Comparison of ENCODE assay signal across 1 cellular context in the genomic region with DNA sequence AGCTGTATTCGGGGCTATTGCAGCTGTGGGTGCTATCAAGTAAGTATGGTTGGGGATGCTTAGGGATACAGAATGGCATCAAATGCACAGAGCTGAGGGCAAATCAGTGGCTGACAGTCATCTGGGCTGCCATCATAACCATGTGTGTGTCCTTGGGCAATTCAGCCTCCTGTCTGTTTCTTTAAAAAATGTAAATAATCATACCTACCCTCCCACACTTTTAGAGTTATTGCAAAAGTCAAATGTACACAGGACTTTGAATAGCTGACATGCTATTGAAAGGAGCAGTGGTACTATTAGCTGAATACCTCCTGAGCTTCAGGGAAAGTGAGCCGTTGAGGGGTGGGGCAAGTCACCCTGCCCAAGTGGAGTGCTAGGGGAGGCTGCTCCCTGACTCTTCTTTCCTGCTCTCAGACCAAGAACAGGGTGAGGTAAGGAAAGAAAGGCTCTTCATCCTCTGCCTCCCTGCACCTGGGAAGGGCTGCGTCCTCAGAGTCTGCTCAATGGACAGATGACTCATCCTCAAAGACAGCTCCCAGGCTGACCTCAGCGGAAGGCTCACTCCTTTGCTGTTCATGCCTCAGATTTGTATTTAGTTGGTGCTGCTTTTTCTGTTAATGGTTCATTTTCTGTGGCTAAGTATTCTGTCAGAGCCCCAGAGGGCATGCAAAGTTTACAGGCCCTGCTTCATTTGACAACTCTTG.
A peak's percentile ranks its signal among the peaks of the same experiment; 100 is the strongest.
TF ChIP-seq lines count a peak whose summit lies in the region.

No MANE protein-coding gene starts in this region.

TF ChIP-seq in HepG2, 621 proteins besides CTCF, POLR2A, EP300 and RAD21 (continued from another document and continues in another):
- TF ChIP-seq, protein P1, sequence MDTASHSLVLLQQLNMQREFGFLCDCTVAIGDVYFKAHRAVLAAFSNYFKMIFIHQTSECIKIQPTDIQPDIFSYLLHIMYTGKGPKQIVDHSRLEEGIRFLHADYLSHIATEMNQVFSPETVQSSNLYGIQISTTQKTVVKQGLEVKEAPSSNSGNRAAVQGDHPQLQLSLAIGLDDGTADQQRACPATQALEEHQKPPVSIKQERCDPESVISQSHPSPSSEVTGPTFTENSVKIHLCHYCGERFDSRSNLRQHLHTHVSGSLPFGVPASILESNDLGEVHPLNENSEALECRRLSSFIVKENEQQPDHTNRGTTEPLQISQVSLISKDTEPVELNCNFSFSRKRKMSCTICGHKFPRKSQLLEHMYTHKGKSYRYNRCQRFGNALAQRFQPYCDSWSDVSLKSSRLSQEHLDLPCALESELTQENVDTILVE (CRISPR knock-in tag; IDR thresholded peaks at IDR 0.05), result peak; percentile 67; the same call in 1 of the 2 replicates
- TF ChIP-seq MBD4 (IDR thresholded peaks at IDR 0.05; ENCODE audit: borderline replicate concordance, low read length), result no peak
- no peak for TF ChIP-seq NFRKB (IDR thresholded peaks at IDR 0.05)
- TF ChIP-seq, protein P2, sequence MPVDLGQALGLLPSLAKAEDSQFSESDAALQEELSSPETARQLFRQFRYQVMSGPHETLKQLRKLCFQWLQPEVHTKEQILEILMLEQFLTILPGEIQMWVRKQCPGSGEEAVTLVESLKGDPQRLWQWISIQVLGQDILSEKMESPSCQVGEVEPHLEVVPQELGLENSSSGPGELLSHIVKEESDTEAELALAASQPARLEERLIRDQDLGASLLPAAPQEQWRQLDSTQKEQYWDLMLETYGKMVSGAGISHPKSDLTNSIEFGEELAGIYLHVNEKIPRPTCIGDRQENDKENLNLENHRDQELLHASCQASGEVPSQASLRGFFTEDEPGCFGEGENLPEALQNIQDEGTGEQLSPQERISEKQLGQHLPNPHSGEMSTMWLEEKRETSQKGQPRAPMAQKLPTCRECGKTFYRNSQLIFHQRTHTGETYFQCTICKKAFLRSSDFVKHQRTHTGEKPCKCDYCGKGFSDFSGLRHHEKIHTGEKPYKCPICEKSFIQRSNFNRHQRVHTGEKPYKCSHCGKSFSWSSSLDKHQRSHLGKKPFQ (CRISPR knock-in tag; IDR thresholded peaks at IDR 0.05; ENCODE audit: insufficient replicate concordance), result peak; percentile 26
- no peak for TF ChIP-seq RELA (CRISPR knock-in tag; IDR thresholded peaks at IDR 0.05)
- TF ChIP-seq ZNF296 (CRISPR knock-in tag; conservative IDR thresholded peaks at IDR 0.05), result no peak
- TF ChIP-seq ZSCAN30 (CRISPR knock-in tag; IDR thresholded peaks at IDR 0.05), result no peak
- peak; percentile 11 for TF ChIP-seq SMC3 (IDR thresholded peaks at IDR 0.05; ENCODE audit: low read length)
- TF ChIP-seq, protein P3, sequence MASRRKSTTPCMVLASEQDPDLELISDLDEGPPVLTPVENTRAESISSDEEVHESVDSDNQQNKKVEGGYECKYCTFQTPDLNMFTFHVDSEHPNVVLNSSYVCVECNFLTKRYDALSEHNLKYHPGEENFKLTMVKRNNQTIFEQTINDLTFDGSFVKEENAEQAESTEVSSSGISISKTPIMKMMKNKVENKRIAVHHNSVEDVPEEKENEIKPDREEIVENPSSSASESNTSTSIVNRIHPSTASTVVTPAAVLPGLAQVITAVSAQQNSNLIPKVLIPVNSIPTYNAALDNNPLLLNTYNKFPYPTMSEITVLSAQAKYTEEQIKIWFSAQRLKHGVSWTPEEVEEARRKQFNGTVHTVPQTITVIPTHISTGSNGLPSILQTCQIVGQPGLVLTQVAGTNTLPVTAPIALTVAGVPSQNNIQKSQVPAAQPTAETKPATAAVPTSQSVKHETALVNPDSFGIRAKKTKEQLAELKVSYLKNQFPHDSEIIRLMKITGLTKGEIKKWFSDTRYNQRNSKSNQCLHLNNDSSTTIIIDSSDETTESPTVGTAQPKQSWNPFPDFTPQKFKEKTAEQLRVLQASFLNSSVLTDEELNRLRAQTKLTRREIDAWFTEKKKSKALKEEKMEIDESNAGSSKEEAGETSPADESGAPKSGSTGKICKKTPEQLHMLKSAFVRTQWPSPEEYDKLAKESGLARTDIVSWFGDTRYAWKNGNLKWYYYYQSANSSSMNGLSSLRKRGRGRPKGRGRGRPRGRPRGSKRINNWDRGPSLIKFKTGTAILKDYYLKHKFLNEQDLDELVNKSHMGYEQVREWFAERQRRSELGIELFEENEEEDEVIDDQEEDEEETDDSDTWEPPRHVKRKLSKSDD (CRISPR knock-in tag; IDR thresholded peaks at IDR 0.05; ENCODE audit: low read depth), result peak; percentile 75; the same call in 1 of the 2 replicates
- TF ChIP-seq MIER2 (CRISPR knock-in tag; IDR thresholded peaks at IDR 0.05), result peak; percentile 46; the same call in 1 of the 2 replicates
- TF ChIP-seq HMG20B (CRISPR knock-in tag; conservative IDR thresholded peaks at IDR 0.05), result peak; percentile 74; the same call in 1 of the 2 replicates
- peak; percentile 79 for TF ChIP-seq MTA1 (CRISPR knock-in tag; IDR thresholded peaks at IDR 0.05; ENCODE audit: borderline replicate concordance)
- no peak for TF ChIP-seq SALL2 (CRISPR knock-in tag; IDR thresholded peaks at IDR 0.05)
- no peak for TF ChIP-seq ZFP36 (IDR thresholded peaks at IDR 0.05; ENCODE audit: borderline replicate concordance, low read depth, low read length, partially characterized antibody)
- TF ChIP-seq, protein P4, sequence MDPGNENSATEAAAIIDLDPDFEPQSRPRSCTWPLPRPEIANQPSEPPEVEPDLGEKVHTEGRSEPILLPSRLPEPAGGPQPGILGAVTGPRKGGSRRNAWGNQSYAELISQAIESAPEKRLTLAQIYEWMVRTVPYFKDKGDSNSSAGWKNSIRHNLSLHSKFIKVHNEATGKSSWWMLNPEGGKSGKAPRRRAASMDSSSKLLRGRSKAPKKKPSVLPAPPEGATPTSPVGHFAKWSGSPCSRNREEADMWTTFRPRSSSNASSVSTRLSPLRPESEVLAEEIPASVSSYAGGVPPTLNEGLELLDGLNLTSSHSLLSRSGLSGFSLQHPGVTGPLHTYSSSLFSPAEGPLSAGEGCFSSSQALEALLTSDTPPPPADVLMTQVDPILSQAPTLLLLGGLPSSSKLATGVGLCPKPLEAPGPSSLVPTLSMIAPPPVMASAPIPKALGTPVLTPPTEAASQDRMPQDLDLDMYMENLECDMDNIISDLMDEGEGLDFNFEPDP (CRISPR knock-in tag; conservative IDR thresholded peaks at IDR 0.05), result no peak
- TF ChIP-seq, protein P5, sequence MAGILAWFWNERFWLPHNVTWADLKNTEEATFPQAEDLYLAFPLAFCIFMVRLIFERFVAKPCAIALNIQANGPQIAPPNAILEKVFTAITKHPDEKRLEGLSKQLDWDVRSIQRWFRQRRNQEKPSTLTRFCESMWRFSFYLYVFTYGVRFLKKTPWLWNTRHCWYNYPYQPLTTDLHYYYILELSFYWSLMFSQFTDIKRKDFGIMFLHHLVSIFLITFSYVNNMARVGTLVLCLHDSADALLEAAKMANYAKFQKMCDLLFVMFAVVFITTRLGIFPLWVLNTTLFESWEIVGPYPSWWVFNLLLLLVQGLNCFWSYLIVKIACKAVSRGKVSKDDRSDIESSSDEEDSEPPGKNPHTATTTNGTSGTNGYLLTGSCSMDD (CRISPR knock-in tag; IDR thresholded peaks at IDR 0.05), result no peak
- peak; percentile 41; the same call in 1 of the 2 replicates for TF ChIP-seq ZNF746 (CRISPR knock-in tag; IDR thresholded peaks at IDR 0.05)
- TF ChIP-seq ZNF546 (CRISPR knock-in tag; conservative IDR thresholded peaks at IDR 0.05), result no peak
- TF ChIP-seq, protein P6, sequence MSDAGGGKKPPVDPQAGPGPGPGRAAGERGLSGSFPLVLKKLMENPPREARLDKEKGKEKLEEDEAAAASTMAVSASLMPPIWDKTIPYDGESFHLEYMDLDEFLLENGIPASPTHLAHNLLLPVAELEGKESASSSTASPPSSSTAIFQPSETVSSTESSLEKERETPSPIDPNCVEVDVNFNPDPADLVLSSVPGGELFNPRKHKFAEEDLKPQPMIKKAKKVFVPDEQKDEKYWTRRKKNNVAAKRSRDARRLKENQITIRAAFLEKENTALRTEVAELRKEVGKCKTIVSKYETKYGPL (CRISPR knock-in tag; IDR thresholded peaks at IDR 0.05), result no peak
- no peak for TF ChIP-seq U2AF2 (IDR thresholded peaks at IDR 0.05; ENCODE audit: low read depth, low read length)
- TF ChIP-seq ZFP36L1 (CRISPR knock-in tag; IDR thresholded peaks at IDR 0.05), result no peak
- no peak for TF ChIP-seq ZNF136 (CRISPR knock-in tag; IDR thresholded peaks at IDR 0.05; ENCODE audit: low read depth)
- no peak for TF ChIP-seq RARG (CRISPR knock-in tag; IDR thresholded peaks at IDR 0.05; ENCODE audit: low read depth)
- TF ChIP-seq, protein P7, sequence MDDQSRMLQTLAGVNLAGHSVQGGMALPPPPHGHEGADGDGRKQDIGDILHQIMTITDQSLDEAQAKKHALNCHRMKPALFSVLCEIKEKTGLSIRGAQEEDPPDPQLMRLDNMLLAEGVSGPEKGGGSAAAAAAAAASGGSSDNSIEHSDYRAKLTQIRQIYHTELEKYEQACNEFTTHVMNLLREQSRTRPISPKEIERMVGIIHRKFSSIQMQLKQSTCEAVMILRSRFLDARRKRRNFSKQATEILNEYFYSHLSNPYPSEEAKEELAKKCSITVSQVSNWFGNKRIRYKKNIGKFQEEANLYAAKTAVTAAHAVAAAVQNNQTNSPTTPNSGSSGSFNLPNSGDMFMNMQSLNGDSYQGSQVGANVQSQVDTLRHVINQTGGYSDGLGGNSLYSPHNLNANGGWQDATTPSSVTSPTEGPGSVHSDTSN (CRISPR knock-in tag; IDR thresholded peaks at IDR 0.05; ENCODE audit: borderline replicate concordance), result no peak
- TF ChIP-seq ZNF331 (CRISPR knock-in tag; IDR thresholded peaks at IDR 0.05), result peak; percentile 84
- TF ChIP-seq DR1 (CRISPR knock-in tag; IDR thresholded peaks at IDR 0.05), result no peak
- no peak for TF ChIP-seq EZH2 (conservative IDR thresholded peaks at IDR 0.05; ENCODE audit: low read depth, low read length)
- no peak for TF ChIP-seq SMYD3 (CRISPR knock-in tag; IDR thresholded peaks at IDR 0.05)
- TF ChIP-seq, protein P8, sequence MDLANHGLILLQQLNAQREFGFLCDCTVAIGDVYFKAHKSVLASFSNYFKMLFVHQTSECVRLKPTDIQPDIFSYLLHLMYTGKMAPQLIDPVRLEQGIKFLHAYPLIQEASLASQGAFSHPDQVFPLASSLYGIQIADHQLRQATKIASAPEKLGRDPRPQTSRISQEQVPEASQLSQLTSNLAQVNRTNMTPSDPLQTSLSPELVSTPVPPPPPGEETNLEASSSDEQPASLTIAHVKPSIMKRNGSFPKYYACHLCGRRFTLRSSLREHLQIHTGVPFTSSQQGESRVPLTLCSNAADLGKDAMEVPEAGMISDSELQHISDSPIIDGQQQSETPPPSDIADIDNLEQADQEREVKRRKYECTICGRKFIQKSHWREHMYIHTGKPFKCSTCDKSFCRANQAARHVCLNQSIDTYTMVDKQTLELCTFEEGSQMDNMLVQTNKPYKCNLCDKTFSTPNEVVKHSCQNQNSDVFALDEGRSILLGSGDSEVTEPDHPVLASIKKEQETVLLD (CRISPR knock-in tag; IDR thresholded peaks at IDR 0.05; ENCODE audit: low read depth), result no peak
- no peak for TF ChIP-seq RFXANK (CRISPR knock-in tag; IDR thresholded peaks at IDR 0.05)
- no peak for TF ChIP-seq ONECUT2 (CRISPR knock-in tag; IDR thresholded peaks at IDR 0.05)
- no peak for TF ChIP-seq ZBTB8A (CRISPR knock-in tag; IDR thresholded peaks at IDR 0.05; ENCODE audit: borderline replicate concordance, low read depth)
- peak; percentile 52; the same call in 1 of the 2 replicates for TF ChIP-seq GATAD1 (CRISPR knock-in tag; IDR thresholded peaks at IDR 0.05)
- no peak for TF ChIP-seq SRF (IDR thresholded peaks at IDR 0.05; ENCODE audit: low read depth, low read length)
- no peak for TF ChIP-seq ZNF326 (CRISPR knock-in tag; IDR thresholded peaks at IDR 0.05; ENCODE audit: borderline replicate concordance)
- TF ChIP-seq MIER3 (CRISPR knock-in tag; IDR thresholded peaks at IDR 0.05; ENCODE audit: borderline replicate concordance), result peak; percentile 73; the same call in 1 of the 2 replicates
- TF ChIP-seq, protein P9, sequence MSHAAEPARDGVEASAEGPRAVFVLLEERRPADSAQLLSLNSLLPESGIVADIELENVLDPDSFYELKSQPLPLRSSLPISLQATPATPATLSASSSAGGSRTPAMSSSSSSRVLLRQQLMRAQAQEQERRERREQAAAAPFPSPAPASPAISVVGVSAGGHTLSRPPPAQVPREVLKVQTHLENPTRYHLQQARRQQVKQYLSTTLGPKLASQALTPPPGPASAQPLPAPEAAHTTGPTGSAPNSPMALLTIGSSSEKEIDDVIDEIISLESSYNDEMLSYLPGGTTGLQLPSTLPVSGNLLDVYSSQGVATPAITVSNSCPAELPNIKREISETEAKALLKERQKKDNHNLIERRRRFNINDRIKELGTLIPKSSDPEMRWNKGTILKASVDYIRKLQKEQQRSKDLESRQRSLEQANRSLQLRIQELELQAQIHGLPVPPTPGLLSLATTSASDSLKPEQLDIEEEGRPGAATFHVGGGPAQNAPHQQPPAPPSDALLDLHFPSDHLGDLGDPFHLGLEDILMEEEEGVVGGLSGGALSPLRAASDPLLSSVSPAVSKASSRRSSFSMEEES (CRISPR knock-in tag; IDR thresholded peaks at IDR 0.05), result 0 out of 2 replicates have a peak, but pooled peaks have one; percentile 45
- no peak for TF ChIP-seq ZNF572 (CRISPR knock-in tag; IDR thresholded peaks at IDR 0.05)
- TF ChIP-seq ZNF83 (CRISPR knock-in tag; IDR thresholded peaks at IDR 0.05; ENCODE audit: borderline replicate concordance), result no peak
- no peak for TF ChIP-seq HES4 (CRISPR knock-in tag; IDR thresholded peaks at IDR 0.05; ENCODE audit: borderline replicate concordance)
- TF ChIP-seq, protein P10, sequence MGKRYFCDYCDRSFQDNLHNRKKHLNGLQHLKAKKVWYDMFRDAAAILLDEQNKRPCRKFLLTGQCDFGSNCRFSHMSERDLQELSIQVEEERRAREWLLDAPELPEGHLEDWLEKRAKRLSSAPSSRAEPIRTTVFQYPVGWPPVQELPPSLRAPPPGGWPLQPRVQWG (CRISPR knock-in tag; IDR thresholded peaks at IDR 0.05; ENCODE audit: borderline replicate concordance, low read depth), result no peak
- TF ChIP-seq, protein P11, sequence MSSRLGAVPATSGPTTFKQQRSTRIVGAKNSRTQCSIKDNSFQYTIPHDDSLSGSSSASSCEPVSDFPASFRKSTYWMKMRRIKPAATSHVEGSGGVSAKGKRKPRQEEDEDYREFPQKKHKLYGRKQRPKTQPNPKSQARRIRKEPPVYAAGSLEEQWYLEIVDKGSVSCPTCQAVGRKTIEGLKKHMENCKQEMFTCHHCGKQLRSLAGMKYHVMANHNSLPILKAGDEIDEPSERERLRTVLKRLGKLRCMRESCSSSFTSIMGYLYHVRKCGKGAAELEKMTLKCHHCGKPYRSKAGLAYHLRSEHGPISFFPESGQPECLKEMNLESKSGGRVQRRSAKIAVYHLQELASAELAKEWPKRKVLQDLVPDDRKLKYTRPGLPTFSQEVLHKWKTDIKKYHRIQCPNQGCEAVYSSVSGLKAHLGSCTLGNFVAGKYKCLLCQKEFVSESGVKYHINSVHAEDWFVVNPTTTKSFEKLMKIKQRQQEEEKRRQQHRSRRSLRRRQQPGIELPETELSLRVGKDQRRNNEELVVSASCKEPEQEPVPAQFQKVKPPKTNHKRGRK (CRISPR knock-in tag; IDR thresholded peaks at IDR 0.05), result no peak
- TF ChIP-seq HOXA9 (CRISPR knock-in tag; IDR thresholded peaks at IDR 0.05; ENCODE audit: borderline replicate concordance), result no peak
- no peak for TF ChIP-seq ZBTB21 (CRISPR knock-in tag; IDR thresholded peaks at IDR 0.05)
- TF ChIP-seq ZKSCAN1 (IDR thresholded peaks at IDR 0.05; ENCODE audit: low read length), result no peak
- TF ChIP-seq ZNF547 (CRISPR knock-in tag; IDR thresholded peaks at IDR 0.05), result peak; percentile 31; the same call in 1 of the 2 replicates
